27 cellular contexts compared by ENCODE assay signal in the genomic region with DNA sequence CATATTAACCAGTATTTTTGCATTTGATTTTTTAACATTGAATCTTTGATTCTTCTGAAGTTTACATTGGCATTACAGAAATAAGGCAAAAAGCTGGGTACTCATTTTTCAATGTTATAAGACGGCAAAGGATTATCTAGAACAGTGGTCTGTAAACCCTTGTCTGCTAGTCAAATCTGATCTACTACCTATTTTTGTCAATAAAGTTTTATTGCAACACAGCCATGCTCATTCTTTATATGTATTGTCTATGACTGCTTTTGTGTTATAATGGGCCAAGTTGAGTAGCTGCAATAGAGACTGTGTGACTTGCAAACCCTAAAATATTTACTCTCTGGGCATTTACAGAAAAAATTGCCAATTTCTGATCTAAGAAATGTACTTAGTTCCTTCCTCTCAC.
"Had no signal": no experiment of that assay in that cellular context is flagged by ENCODE, and none has a peak within 500 bp of the region (broad histone marks: within the 10 kb centered on the region; RNA-seq: fewer than 3 reads in every experiment).

No MANE protein-coding gene starts in this region.

- H3K27me3 ChIP-seq: stomach, suprapubic skin, testis, thyroid gland, tibial artery, tibial nerve, transverse colon, upper lobe of left lung, upper lobe of right lung, uterus, vagina had no signal

- FAIRE-seq: urothelium cell line had no signal

- H3K4me3 ChIP-seq: stomach, suprapubic skin, testis, thoracic aorta, thyroid gland, tibial artery, tibial nerve, transverse colon, upper lobe of left lung, upper lobe of right lung, uterus, vagina had no signal

- H3K36me3 ChIP-seq: stomach, suprapubic skin, thoracic aorta, thyroid gland, tibial artery, tibial nerve, transverse colon, upper lobe of left lung, upper lobe of right lung, uterus, vagina had no signal

- ATAC-seq: stimulated activated effector memory CD8-positive, alpha-beta T cell treated with anti-CD3 and anti-CD28 coated beads, Interleukin-12 subunit alpha, Interleukin-12 subunit beta, amount 100 ng/mL, for 72 hours; stimulated activated memory B cell treated with anti-CD40 and anti-IgM and Interleukin-4, amounts not matched to agents 10 μg/mL and 1 μg/mL and 100 μg/mL, for 72 hours; stimulated activated naive B cell treated with anti-CD40 and anti-IgM and Interleukin-4, amounts not matched to agents 10 μg/mL and 1 μg/mL and 100 μg/mL, for 72 hours; stimulated activated naive CD8-positive, alpha-beta T cell treated with anti-CD3 and anti-CD28 coated beads, Interleukin-15, amount 100 ng/mL, for 72 hours; stimulated activated naive CD8-positive, alpha-beta T cell treated with anti-CD3 and anti-CD28 coated beads, Interleukin-15, Interleukin-2, amounts not matched to agents 100 U/mL and 50 U/mL, for 24 hours; upper lobe of right lung had no signal

- H3K27ac ChIP-seq: stomach, suprapubic skin, testis, thoracic aorta, thyroid gland, tibial artery, tibial nerve, transverse colon, upper lobe of left lung, upper lobe of right lung, uterus, vagina had no signal

- DNase-seq: stimulated activated CD4-positive, alpha-beta T cell treated with anti-CD3 and anti-CD28 coated beads, Interleukin-2, amount 100 ng/mL, for 48 hours; stimulated activated CD4-positive, alpha-beta T cell treated with anti-CD3 and anti-CD28 coated beads, Interleukin-4, amount 100 ng/mL, for 1 hour; stimulated activated CD4-positive, alpha-beta T cell treated with anti-CD3 and anti-CD28 coated beads, Interleukin-4, amount 100 ng/mL, for 24 hours; stimulated activated CD4-positive, alpha-beta T cell treated with anti-CD3 and anti-CD28 coated beads, Interleukin-4, amount 100 ng/mL, for 4 hours; stimulated activated CD8-positive, alpha-beta memory T cell treated with anti-CD3 and anti-CD28 coated beads, Interleukin-4, amount 100 ng/mL, for 48 hours; stimulated activated naive B cell treated with anti-CD40 and anti-IgM and Interleukin-4, amounts not matched to agents 10 μg/mL and 1 μg/mL and 100 μg/mL, for 72 hours; stimulated activated naive CD4-positive, alpha-beta T cell; stimulated activated naive CD4-positive, alpha-beta T cell treated with Interleukin-2 at 50 U/mL for 16 hours; stimulated activated naive CD8-positive, alpha-beta T cell treated with anti-CD3 and anti-CD28 coated beads, Interleukin-15, amount 100 ng/mL, for 72 hours; stimulated activated naive CD8-positive, alpha-beta T cell treated with anti-CD3 and anti-CD28 coated beads, Interleukin-15, Interleukin-2, amounts not matched to agents 100 U/mL and 50 U/mL, for 24 hours; stomach; substantia nigra; testis; thyroid gland; tibial artery; transverse colon; trophoblast cell; upper lobe of right lung; uterus had no signal

- H3K9me3 ChIP-seq: stomach, suprapubic skin, testis, thoracic aorta, thyroid gland, tibial artery, tibial nerve, transverse colon, upper lobe of left lung, upper lobe of right lung, uterus, vagina had no signal

- H3K4me1 ChIP-seq: suprapubic skin, tibial artery, tibial nerve, transverse colon, upper lobe of left lung, upper lobe of right lung, uterus, vagina had no signal
